9 cellular contexts compared by ENCODE assay signal in genomic region chr1:37752583-37753471, GRCh38. TPM values are rescaled to one million over a fixed set of nuclear protein-coding genes. Genes with fewer than 3 reads are reported as not detected.
A peak's percentile ranks its signal among the peaks of the same experiment; 100 is the strongest.
DNase-seq lines count a peak whose midpoint lies in the region; ATAC-seq and TF ChIP-seq lines count a peak whose summit lies in the region.
"Had no signal": no experiment of that assay in that cellular context is flagged by ENCODE, and none has a peak within 500 bp of the region (broad histone marks: within the 10 kb centered on the region; RNA-seq: fewer than 3 reads in every experiment).

No MANE protein-coding gene starts in this region.

- intact Hi-C loops in CD4-positive, alpha-beta memory T cell (cut with micrococcal nuclease): no loop called here

- peak overlapping the region; percentile 87; the same call in 1 of the 2 replicates for H2AFZ ChIP-seq in GM23338
- peak overlapping the region; percentile 36 for H2AFZ ChIP-seq in neural progenitor cell (replicated peaks)

- H3F3A ChIP-seq in GM23338 (replicated peaks; ENCODE audit: low read depth) (peaks cover 4% of the 10 kb centered on the region; the same call in 1 of the 2 replicates), neural progenitor cell (ENCODE audit: low read depth) (peaks cover 3% of the 10 kb centered on the region)

- no peaks in the 10 kb centered on the region for H3K36me3 Mint-ChIP-seq in CD4-positive, alpha-beta memory T cell
- no peaks in the 10 kb centered on the region for H3K36me3 Mint-ChIP-seq in GM23338 (ENCODE audit: low read depth)
- H3K36me3 Mint-ChIP-seq in T-helper 17 cell (ENCODE audit: low read depth): peaks cover 2% of the 10 kb centered on the region
- H3K36me3 Mint-ChIP-seq in neural progenitor cell: peaks cover 1% of the 10 kb centered on the region

- no peak overlapping the region for H3K4me3 ChIP-seq in CD4-positive, alpha-beta memory T cell (ENCODE audit: low read length in 2 of 2)
- H3K4me3 ChIP-seq in GM23338 (peak overlapping the region; percentile 61), neural progenitor cell (peak overlapping the region; percentile 43)
- H3K4me3 ChIP-seq: thoracic aorta had no signal

- TF ChIP-seq CTCF in GM23338 (conservative IDR thresholded peaks at IDR 0.05; ENCODE audit: low read depth in 2 of 2): no peak
- no peak for TF ChIP-seq CTCF in neural progenitor cell (IDR thresholded peaks at IDR 0.05)

- H3K36me3 ChIP-seq in CD4-positive, alpha-beta memory T cell (ENCODE audit: insufficient read depth, low read length): no peaks in the 10 kb centered on the region
- H3K36me3 ChIP-seq in GM23338 (ENCODE audit: insufficient read depth) (no peaks in the 10 kb centered on the region), neural progenitor cell (no peaks in the 10 kb centered on the region)
- H3K36me3 ChIP-seq: thoracic aorta had no signal

- H3K9ac ChIP-seq in neural progenitor cell: no peak overlapping the region

- peaks cover 13% of the 10 kb centered on the region for H3K27me3 ChIP-seq in CD4-positive, alpha-beta memory T cell (ENCODE audit: insufficient read depth, low read length)
- H3K27me3 ChIP-seq in GM23338 (ENCODE audit: insufficient read depth) (peaks cover 79% of the 10 kb centered on the region), neural progenitor cell (peaks cover 100% of the 10 kb centered on the region)

- no peak for DNase-seq in CD4-positive, alpha-beta memory T cell
- DNase-seq in GM23338 (ENCODE audit: low spot score) (peak; percentile 62), T-helper 17 cell (no peak), neural progenitor cell (ENCODE audit: low spot score) (peak; percentile 80)
- DNase-seq in stimulated activated naive CD4-positive, alpha-beta T cell treated with Interleukin-2 at 50 U/mL for 16 hours (lab: John Stamatoyannopoulos, UW): no peak

- peaks cover 23 to 33% of the 10 kb centered on the region in 2 donors for H3K27me3 Mint-ChIP-seq in CD4-positive, alpha-beta memory T cell
- H3K27me3 Mint-ChIP-seq in GM23338 (ENCODE audit: insufficient read depth, low read depth, poor library complexity) (peaks cover 55% of the 10 kb centered on the region), T-helper 17 cell (peaks cover 51% of the 10 kb centered on the region), neural progenitor cell (ENCODE audit: insufficient read depth, low read depth) (peaks cover 59% of the 10 kb centered on the region)

- no peak overlapping the region for H3K27ac ChIP-seq in CD4-positive, alpha-beta memory T cell (ENCODE audit: low read depth, low read length)
- H3K27ac ChIP-seq in GM23338 (ENCODE audit: low read depth) (no peak overlapping the region), neural progenitor cell (no peak overlapping the region)
- H3K27ac ChIP-seq: thoracic aorta had no signal

- H3K4me1 Mint-ChIP-seq in CD4-positive, alpha-beta memory T cell: peaks cover 3 to 8% (median 7%) of the 10 kb centered on the region in 4 donors
- H3K4me1 Mint-ChIP-seq in GM23338 (peaks cover 4% of the 10 kb centered on the region; the same call in 2 of the 3 replicates), T-helper 17 cell (peaks cover 3% of the 10 kb centered on the region), neural progenitor cell (peaks cover 5% of the 10 kb centered on the region)

- no peaks in the 10 kb centered on the region for H3K9me3 ChIP-seq in CD4-positive, alpha-beta memory T cell (ENCODE audit: control insufficient read depth in 1 of 2, low read length in 2 of 2)
- H3K9me3 ChIP-seq in T-helper 17 cell (ENCODE audit: control insufficient read depth, low read length, poor library complexity, severe bottlenecking): no peaks in the 10 kb centered on the region
- H3K9me3 ChIP-seq in neural progenitor cell (ENCODE audit: low read depth): no peaks in the 10 kb centered on the region
- H3K9me3 ChIP-seq: thoracic aorta had no signal

- no peaks in the 10 kb centered on the region for H3K9me3 Mint-ChIP-seq in CD4-positive, alpha-beta memory T cell
- H3K9me3 Mint-ChIP-seq in GM23338 (no peaks in the 10 kb centered on the region), neural progenitor cell (peaks cover 2% of the 10 kb centered on the region)

- H3K79me2 ChIP-seq in GM23338 (replicated peaks; ENCODE audit: insufficient read depth): no peaks in the 10 kb centered on the region
- H3K79me2 ChIP-seq in neural progenitor cell (ENCODE audit: low read depth): no peaks in the 10 kb centered on the region

- peak; percentile 73 for ATAC-seq in GM23338
- peak; percentile 52 for ATAC-seq in T-helper 17 cell
- ATAC-seq in esophagus mucosa: peak; percentile 58
- no peak for ATAC-seq in GM19351 (IDR thresholded peaks at IDR 0.05; ENCODE audit: unreplicated experiment)
- no peak for ATAC-seq in HG03457 (IDR thresholded peaks at IDR 0.05; ENCODE audit: unreplicated experiment)

- no peaks in the 10 kb centered on the region for H3K9me2 ChIP-seq in GM23338 (ENCODE audit: insufficient read depth)

- H3K4me3 Mint-ChIP-seq in CD4-positive, alpha-beta memory T cell: peak overlapping the region; percentile 64 to 80 (median 74)
- H3K4me3 Mint-ChIP-seq in GM23338 (peak overlapping the region; percentile 71), T-helper 17 cell (peak overlapping the region; percentile 85), neural progenitor cell (peak overlapping the region; percentile 82)

- H3K4me2 ChIP-seq in GM23338 (peak overlapping the region; percentile 81), neural progenitor cell (peak overlapping the region; percentile 75)

- CTCF ChIA-PET in CD4-positive, alpha-beta memory T cell (lab: Charles Lee; ENCODE audit: partially characterized antibody): no interaction called here

- POLR2A ChIA-PET in CD4-positive, alpha-beta memory T cell (lab: Charles Lee; ENCODE audit: partially characterized antibody): no interaction called here

- H4K20me1 ChIP-seq in GM23338 (replicated peaks; ENCODE audit: insufficient read depth) (peaks cover 4% of the 10 kb centered on the region; the same call in 1 of the 2 replicates), neural progenitor cell (ENCODE audit: low read depth) (peaks cover 14% of the 10 kb centered on the region)

- H3K27ac Mint-ChIP-seq in CD4-positive, alpha-beta memory T cell: no peak overlapping the region
- H3K27ac Mint-ChIP-seq in GM23338 (no peak overlapping the region), T-helper 17 cell (no peak overlapping the region), neural progenitor cell (no peak overlapping the region)

- no peaks in the 10 kb centered on the region for H3K4me1 ChIP-seq in CD4-positive, alpha-beta memory T cell (ENCODE audit: insufficient read depth, low read length)
- H3K4me1 ChIP-seq in GM23338 (ENCODE audit: insufficient read depth) (no peaks in the 10 kb centered on the region), neural progenitor cell (no peaks in the 10 kb centered on the region)

TF ChIP-seq in GM23338, 12 proteins besides CTCF, POLR2A, EP300 and RAD21 (continues in another document):
- TF ChIP-seq EZH2phosphoT487 (IDR thresholded peaks at IDR 0.05; ENCODE audit: unreplicated experiment) (no peak), STAT1 (IDR thresholded peaks at IDR 0.05; ENCODE audit: unreplicated experiment) (no peak), ZNF114 (CRISPR knock-in tag; IDR thresholded peaks at IDR 0.05) (no peak), ETS1 (IDR thresholded peaks at IDR 0.05) (no peak)

RNA-seq across cellular contexts. Expression of gene EPHA10, which starts 12.1 kb away (rescaled TPM):
- under 1 TPM in 1 of 2 experiments, not detected in 1; 0.36 TPM for total RNA-seq in CD4-positive, alpha-beta memory T cell
- polyA plus RNA-seq in CD4-positive, alpha-beta memory T cell: not detected
- total RNA-seq in GM23338 (2014; rRNA removed; shearing (Covaris generic)): 1.5 and 2.4 TPM in 2 replicates
- 0.21 and 0.76 TPM in 2 replicates for polyA plus RNA-seq in GM23338 (2016; fragmentation: Nextera tagmentation; extraction: Ambion mirVana)
- total RNA-seq in T-helper 17 cell: under 1 TPM; 0.34 to 0.75 TPM
- total RNA-seq in esophagus mucosa: 0.68 TPM
- total RNA-seq in neural progenitor cell (ENCODE audit: low replicate concordance): 0.53 TPM in 1 of 2 replicates, not detected in the other
- total RNA-seq: thoracic aorta had no signal

RNA-seq across cellular contexts. Expression of gene MANEAL, which starts 40.8 kb away (rescaled TPM):
- total RNA-seq in CD4-positive, alpha-beta memory T cell: 1 to 10 TPM; 1.9 to 2.3 TPM
- 1 to 10 TPM in 1 of 2 donors, under 1 TPM in 1; 0.58 to 1.3 TPM for polyA plus RNA-seq in CD4-positive, alpha-beta memory T cell
- total RNA-seq in GM23338 (2014; rRNA removed; shearing (Covaris generic)): 8.1 and 8.6 TPM in 2 replicates
- 2.2 and 2.3 TPM in 2 replicates for polyA plus RNA-seq in GM23338 (2016; fragmentation: Nextera tagmentation; extraction: Ambion mirVana)
- total RNA-seq in T-helper 17 cell (under 1 TPM; 0.73 to 0.92 TPM), esophagus mucosa (3.1 TPM), neural progenitor cell (ENCODE audit: low replicate concordance) (0.24 and 0.40 TPM in 2 replicates)

RNA-seq across cellular contexts. Expression of gene C1orf122, which starts 54.8 kb away (rescaled TPM):
- 10 to 100 TPM; 12.4 to 13.9 TPM for total RNA-seq in CD4-positive, alpha-beta memory T cell
- 10 to 100 TPM; 21.9 to 28.9 TPM for polyA plus RNA-seq in CD4-positive, alpha-beta memory T cell
- 56.7 and 68.3 TPM in 2 replicates for total RNA-seq in GM23338 (2014; rRNA removed; shearing (Covaris generic))
- 32.8 and 40.5 TPM in 2 replicates for polyA plus RNA-seq in GM23338 (2016; fragmentation: Nextera tagmentation; extraction: Ambion mirVana)
- total RNA-seq in T-helper 17 cell: 10 to 100 TPM; 13.0 to 13.2 TPM
- total RNA-seq in esophagus mucosa: 46.7 TPM
- 17.7 and 35.7 TPM in 2 replicates for total RNA-seq in neural progenitor cell (ENCODE audit: low replicate concordance)

RNA-seq across cellular contexts. Expression of gene YRDC, which starts 55.2 kb away (rescaled TPM):
- 10 to 100 TPM; 13.8 to 14.1 TPM for total RNA-seq in CD4-positive, alpha-beta memory T cell
- polyA plus RNA-seq in CD4-positive, alpha-beta memory T cell: 10 to 100 TPM; 21.4 to 28.6 TPM
- 31.8 and 46.0 TPM in 2 replicates for total RNA-seq in GM23338 (2014; rRNA removed; shearing (Covaris generic))
- 18.4 and 20.2 TPM in 2 replicates for polyA plus RNA-seq in GM23338 (2016; fragmentation: Nextera tagmentation; extraction: Ambion mirVana)
- 10 to 100 TPM; 26.7 to 31.9 TPM for total RNA-seq in T-helper 17 cell
- total RNA-seq in esophagus mucosa: 14.7 TPM
- 12.9 and 17.4 TPM in 2 replicates for total RNA-seq in neural progenitor cell (ENCODE audit: low replicate concordance)

Comparison
In these comparisons a context has a peak if more than half of its experiments do, and no peak if none do; other contexts are left out.
1. DNase-seq: peak in GM23338 (single experiment) and neural progenitor cell (single experiment); none in CD4-positive, alpha-beta memory T cell (0 of 5), T-helper 17 cell (0 of 3) and stimulated activated naive CD4-positive, alpha-beta T cell treated with Interleukin-2 at 50 U/mL for 16 hours (single experiment).
2. H3K4me3 ChIP-seq: peak in GM23338 (single experiment) and neural progenitor cell (single experiment); none in CD4-positive, alpha-beta memory T cell (0 of 2).
3. ATAC-seq: peak in GM23338 (single experiment), T-helper 17 cell (single experiment) and esophagus mucosa (single experiment); none in GM19351 (single experiment) and HG03457 (single experiment).
4. Peak in every context shown above with its lines, with median percentiles within 50 percentile points of each other: H3K4me3 Mint-ChIP-seq.